8 cellular contexts compared by ENCODE assay signal in the genomic region with DNA sequence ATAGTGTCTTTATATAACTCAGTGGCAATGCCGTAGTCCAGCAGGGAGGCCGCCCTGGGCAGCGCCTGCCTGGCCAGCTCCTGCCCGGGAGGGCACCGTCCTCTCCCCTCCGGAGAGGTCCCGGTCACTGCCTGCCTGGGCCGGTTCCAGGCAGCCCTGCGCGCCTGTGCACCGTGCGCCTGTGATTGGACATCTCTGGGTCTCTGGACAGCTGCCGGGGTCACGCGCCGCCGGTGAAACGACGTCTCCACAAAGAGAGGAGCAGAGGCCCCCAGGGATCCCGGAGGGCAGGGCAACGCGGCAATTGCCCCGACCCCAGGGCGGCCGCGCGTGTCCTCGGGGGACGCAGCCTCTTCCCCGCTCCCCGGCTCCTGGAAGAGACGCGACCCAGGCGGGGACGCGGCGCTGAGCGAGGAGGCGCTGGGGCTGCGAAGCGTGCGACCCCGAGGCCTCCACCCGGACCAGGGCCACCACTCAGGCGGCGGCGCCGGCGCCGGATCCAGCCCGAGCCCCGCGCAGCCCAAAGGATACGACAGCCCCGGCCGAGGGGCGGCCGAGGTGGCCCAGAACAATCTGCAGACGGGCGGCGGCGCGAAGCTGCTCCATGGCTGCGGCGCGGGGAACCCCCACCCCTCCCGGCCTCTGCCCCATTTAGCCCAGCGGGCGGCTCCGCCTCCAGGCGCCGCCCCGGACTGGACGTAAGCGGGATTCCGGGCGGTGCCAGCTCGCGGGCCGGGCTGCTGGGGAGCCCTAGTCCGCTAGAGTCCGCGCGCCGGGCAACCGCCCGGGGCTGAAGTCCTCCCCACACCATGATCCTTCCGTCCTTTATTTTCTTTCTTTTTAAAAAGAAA. TPM values are rescaled to one million over a fixed set of nuclear protein-coding genes. Genes with fewer than 3 reads are reported as not detected.
DNase-seq lines count a peak whose midpoint lies in the region; ATAC-seq, FAIRE-seq and TF ChIP-seq lines count a peak whose summit lies in the region.

Gene PHYH, minus strand, starts transcription at position 628 of the 851 bp plus-strand sequence. Its CDS starts 22 bp downstream, at position 606.

- DNase-seq in DMS 273 treated with DMSO at 0.1 percent for 48 hours (lab: John Stamatoyannopoulos, UW) (peak; percentile 25), GM20000 (ENCODE audit: low spot score) (peak; percentile 90), HTR-8/SVneo (ENCODE audit: insufficient read length, low spot score) (peak; percentile 83), RKO (ENCODE audit: low spot score) (peak; percentile 94), fibroblast of mammary gland (ENCODE audit: low read depth) (peak; percentile 77), natural killer cell (peak; percentile 86)
- peak; percentile 79 for DNase-seq in activated T-helper 2 cell treated with anti-CD3 and anti-CD28 coated beads, Interferon-gamma antibody, Interleukin-2, Interleukin-4, amounts not matched to agents 10 μg/mL and 5 μg/mL and 100 μg/mL, durations not matched to agents 14 hours and 24 hours and 36 hours (ENCODE audit: low spot score)
- DNase-seq in stimulated activated naive B cell treated with anti-CD40 and anti-IgM and Interleukin-4, amounts not matched to agents 10 μg/mL and 1 μg/mL and 100 μg/mL, for 72 hours: peak; percentile 80

- no peaks in the 10 kb centered on the region for H3K27me3 Mint-ChIP-seq in activated T-helper 2 cell treated with anti-CD3 and anti-CD28 coated beads, Interferon-gamma antibody, Interleukin-2, Interleukin-4, amounts not matched to agents 10 μg/mL and 5 μg/mL and 100 μg/mL, durations not matched to agents 14 hours and 24 hours and 36 hours (ENCODE audit: low read depth)
- H3K27me3 Mint-ChIP-seq in natural killer cell (ENCODE audit: low read depth in 2 of 2): no peaks in the 10 kb centered on the region
- H3K27me3 Mint-ChIP-seq in stimulated activated naive B cell treated with anti-CD40 and anti-IgM and Interleukin-4, amounts not matched to agents 10 μg/mL and 1 μg/mL and 100 μg/mL, for 72 hours: no peaks in the 10 kb centered on the region

- H3K9me3 Mint-ChIP-seq in activated T-helper 2 cell treated with anti-CD3 and anti-CD28 coated beads, Interferon-gamma antibody, Interleukin-2, Interleukin-4, amounts not matched to agents 10 μg/mL and 5 μg/mL and 100 μg/mL, durations not matched to agents 14 hours and 24 hours and 36 hours: no peaks in the 10 kb centered on the region
- H3K9me3 Mint-ChIP-seq in natural killer cell: no peaks in the 10 kb centered on the region
- H3K9me3 Mint-ChIP-seq in stimulated activated naive B cell treated with anti-CD40 and anti-IgM and Interleukin-4, amounts not matched to agents 10 μg/mL and 1 μg/mL and 100 μg/mL, for 72 hours: no peaks in the 10 kb centered on the region

- intact Hi-C loops in activated T-helper 2 cell treated with anti-CD3 and anti-CD28 coated beads, Interferon-gamma antibody, Interleukin-2, Interleukin-4, amounts not matched to agents 10 μg/mL and 5 μg/mL and 100 μg/mL, durations not matched to agents 14 hours and 24 hours and 36 hours (cut with micrococcal nuclease): loop anchor here (5.0 kb wide), 1 partner anchor 202 kb away; no protein-coding TSS in a partner anchor
- intact Hi-C loops in natural killer cell (cut with micrococcal nuclease): loop anchor here (5.0 kb wide), 1 partner anchor 48 kb away; the partner anchor contains the start of gene SEPHS1

- peak within 1 kb of the TSS; percentile 85 for H3K27ac Mint-ChIP-seq in activated T-helper 2 cell treated with anti-CD3 and anti-CD28 coated beads, Interferon-gamma antibody, Interleukin-2, Interleukin-4, amounts not matched to agents 10 μg/mL and 5 μg/mL and 100 μg/mL, durations not matched to agents 14 hours and 24 hours and 36 hours
- H3K27ac Mint-ChIP-seq in natural killer cell: peak within 1 kb of the TSS; percentile 98 to 99
- peak within 1 kb of the TSS; percentile 96 for H3K27ac Mint-ChIP-seq in stimulated activated naive B cell treated with anti-CD40 and anti-IgM and Interleukin-4, amounts not matched to agents 10 μg/mL and 1 μg/mL and 100 μg/mL, for 72 hours

- H3K4me3 ChIP-seq in fibroblast of mammary gland (ENCODE audit: control insufficient read depth, low read depth, low read length): peak within 1 kb of the TSS; percentile 65

- peaks cover 14% of the 10 kb centered on the region for H3K4me1 Mint-ChIP-seq in activated T-helper 2 cell treated with anti-CD3 and anti-CD28 coated beads, Interferon-gamma antibody, Interleukin-2, Interleukin-4, amounts not matched to agents 10 μg/mL and 5 μg/mL and 100 μg/mL, durations not matched to agents 14 hours and 24 hours and 36 hours (ENCODE audit: low read depth)
- H3K4me1 Mint-ChIP-seq in natural killer cell: peaks cover 19 to 28% of the 10 kb centered on the region in 2 donors
- H3K4me1 Mint-ChIP-seq in stimulated activated naive B cell treated with anti-CD40 and anti-IgM and Interleukin-4, amounts not matched to agents 10 μg/mL and 1 μg/mL and 100 μg/mL, for 72 hours: peaks cover 15 to 29% of the 10 kb centered on the region in 2 donors

- peak within 1 kb of the TSS; percentile 83 for H3K4me3 Mint-ChIP-seq in activated T-helper 2 cell treated with anti-CD3 and anti-CD28 coated beads, Interferon-gamma antibody, Interleukin-2, Interleukin-4, amounts not matched to agents 10 μg/mL and 5 μg/mL and 100 μg/mL, durations not matched to agents 14 hours and 24 hours and 36 hours (ENCODE audit: low read depth)
- H3K4me3 Mint-ChIP-seq in natural killer cell: peak within 1 kb of the TSS; percentile 89
- peak within 1 kb of the TSS; percentile 82 to 86 for H3K4me3 Mint-ChIP-seq in stimulated activated naive B cell treated with anti-CD40 and anti-IgM and Interleukin-4, amounts not matched to agents 10 μg/mL and 1 μg/mL and 100 μg/mL, for 72 hours

- peaks cover 3% of the 10 kb centered on the region for H3K36me3 Mint-ChIP-seq in activated T-helper 2 cell treated with anti-CD3 and anti-CD28 coated beads, Interferon-gamma antibody, Interleukin-2, Interleukin-4, amounts not matched to agents 10 μg/mL and 5 μg/mL and 100 μg/mL, durations not matched to agents 14 hours and 24 hours and 36 hours (ENCODE audit: low read depth)
- H3K36me3 Mint-ChIP-seq in natural killer cell: no peaks in the 10 kb centered on the region
- H3K36me3 Mint-ChIP-seq in stimulated activated naive B cell treated with anti-CD40 and anti-IgM and Interleukin-4, amounts not matched to agents 10 μg/mL and 1 μg/mL and 100 μg/mL, for 72 hours: peaks cover 2 to 7% of the 10 kb centered on the region in 2 donors

- ATAC-seq in natural killer cell: peak; percentile 72 to 83 (median 76)
- peak; percentile 77 to 79 for ATAC-seq in stimulated activated naive B cell treated with anti-CD40 and anti-IgM and Interleukin-4, amounts not matched to agents 10 μg/mL and 1 μg/mL and 100 μg/mL, for 72 hours (replicated peaks)

- no peak for FAIRE-seq in HTR-8/SVneo (lab: Jason Lieb, UNC)

- TF ChIP-seq CTCF in GM20000 (IDR thresholded peaks at IDR 0.05; ENCODE audit: extremely low read depth, missing control alignments) (no peak), fibroblast of mammary gland (conservative IDR thresholded peaks at IDR 0.05; ENCODE audit: control insufficient read depth, insufficient read depth, low read depth, low read length) (no peak), natural killer cell (IDR thresholded peaks at IDR 0.05) (no peak)

RNA-seq across cellular contexts. Expression of gene PHYH, which starts in this region (rescaled TPM):
- 18.0 and 20.0 TPM in 2 replicates for total RNA-seq in activated T-helper 2 cell treated with anti-CD3 and anti-CD28 coated beads, Interferon-gamma antibody, Interleukin-2, Interleukin-4, amounts not matched to agents 10 μg/mL and 5 μg/mL and 100 μg/mL, durations not matched to agents 14 hours and 24 hours and 36 hours
- total RNA-seq in natural killer cell: 1 to 10 TPM; 6.9 to 7.3 (median 7.2) TPM

Comparison
In these comparisons a context has a peak if more than half of its experiments do, and no peak if none do; other contexts are left out.
1. Peak in every context shown above with its lines: DNase-seq, ATAC-seq and H3K4me3 ChIP-seq.
2. DNase-seq: peak in every context shown above with its lines; median percentile 94 in RKO; 90 in GM20000; 86 in natural killer cell; 83 in HTR-8/SVneo; 80 in stimulated activated naive B cell treated with anti-CD40 and anti-IgM and Interleukin-4, amounts not matched to agents 10 μg/mL and 1 μg/mL and 100 μg/mL, for 72 hours; 79 in activated T-helper 2 cell treated with anti-CD3 and anti-CD28 coated beads, Interferon-gamma antibody, Interleukin-2, Interleukin-4, amounts not matched to agents 10 μg/mL and 5 μg/mL and 100 μg/mL, durations not matched to agents 14 hours and 24 hours and 36 hours; 77 in fibroblast of mammary gland; 25 in DMS 273 treated with DMSO at 0.1 percent for 48 hours.